Comparison of ENCODE assay signal across 8 cellular contexts in the genomic region with DNA sequence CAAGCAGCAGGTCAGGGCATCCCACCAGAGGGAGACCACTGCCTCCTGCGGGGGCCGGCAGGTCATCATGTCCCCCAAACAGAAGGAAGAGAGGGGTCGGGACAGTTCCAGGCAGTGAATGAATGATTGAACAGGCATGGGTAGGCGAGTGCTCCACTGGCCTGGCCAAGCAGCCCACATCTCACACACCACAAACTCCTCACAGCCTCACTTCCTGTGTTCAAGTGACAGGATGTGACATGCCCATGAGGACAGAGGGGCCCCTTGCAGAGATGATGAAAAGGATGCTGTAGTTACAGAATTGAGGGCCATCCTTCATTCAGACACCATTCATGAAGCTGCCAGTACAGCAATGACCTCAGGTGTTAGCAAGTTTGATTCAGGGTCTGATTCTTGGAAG. TPM values are rescaled to one million over a fixed set of nuclear protein-coding genes. Genes with fewer than 3 reads are reported as not detected.
DNase-seq lines count a peak whose midpoint lies in the region; ATAC-seq lines count a peak whose summit lies in the region.

No MANE protein-coding gene starts in this region.

- H3K27ac Mint-ChIP-seq in activated CD4-positive, alpha-beta T cell treated with anti-CD3 and anti-CD28 coated beads, Interleukin-2, amount 10 ng/mL, durations not matched to agents 7 days and 5 days: peak overlapping the region; percentile 96

- peaks cover 13% of the 10 kb centered on the region for H3K27me3 Mint-ChIP-seq in activated CD4-positive, alpha-beta T cell treated with anti-CD3 and anti-CD28 coated beads, Interleukin-2, amount 10 ng/mL, durations not matched to agents 7 days and 5 days

- peak; percentile 55 for ATAC-seq in GM19023 (IDR thresholded peaks at IDR 0.05; ENCODE audit: unreplicated experiment)
- ATAC-seq in HG03045 (IDR thresholded peaks at IDR 0.05; ENCODE audit: unreplicated experiment): peak; percentile 28

- no peaks in the 10 kb centered on the region for H3K9me3 Mint-ChIP-seq in activated CD4-positive, alpha-beta T cell treated with anti-CD3 and anti-CD28 coated beads, Interleukin-2, amount 10 ng/mL, durations not matched to agents 7 days and 5 days

- peaks cover 68% of the 10 kb centered on the region for H3K4me1 Mint-ChIP-seq in activated CD4-positive, alpha-beta T cell treated with anti-CD3 and anti-CD28 coated beads, Interleukin-2, amount 10 ng/mL, durations not matched to agents 7 days and 5 days

- CTCF ChIA-PET in activated CD4-positive, alpha-beta T cell treated with anti-CD3 and anti-CD28 coated beads, Interleukin-2, amount 10 ng/mL, durations not matched to agents 7 days and 5 days (lab: Charles Lee): no interaction called here

- peak overlapping the region; percentile 17 for H3K4me3 Mint-ChIP-seq in activated CD4-positive, alpha-beta T cell treated with anti-CD3 and anti-CD28 coated beads, Interleukin-2, amount 10 ng/mL, durations not matched to agents 7 days and 5 days

- peak; percentile 76 for DNase-seq in activated CD4-positive, alpha-beta T cell treated with anti-CD3 and anti-CD28 coated beads, Interleukin-2, amount 10 ng/mL, durations not matched to agents 7 days and 5 days
- peak; percentile 10 to 21 for DNase-seq in stimulated activated CD4-positive, alpha-beta T cell treated with anti-CD3 and anti-CD28 coated beads, Interleukin-2, amount 100 ng/mL, for 48 hours
- no peak for DNase-seq in COLO668 (lab: John Stamatoyannopoulos, UW; ENCODE audit: unreplicated experiment)
- no peak for DNase-seq in DMS 273 (lab: John Stamatoyannopoulos, UW; ENCODE audit: unreplicated experiment)
- DNase-seq in globus pallidus (ENCODE audit: low spot score): no peak
- DNase-seq in DMS79 treated with DMSO at 0.1 percent for 48 hours (lab: John Stamatoyannopoulos, UW): no peak

- POLR2A ChIA-PET in activated CD4-positive, alpha-beta T cell treated with anti-CD3 and anti-CD28 coated beads, Interleukin-2, amount 10 ng/mL, durations not matched to agents 7 days and 5 days (lab: Charles Lee): no interaction called here

- H3K36me3 Mint-ChIP-seq in activated CD4-positive, alpha-beta T cell treated with anti-CD3 and anti-CD28 coated beads, Interleukin-2, amount 10 ng/mL, durations not matched to agents 7 days and 5 days (ENCODE audit: low read depth): peaks cover 4% of the 10 kb centered on the region

RNA-seq across cellular contexts. Expression of a gene that starts 3.7 kb away (rescaled TPM):
- total RNA-seq in activated CD4-positive, alpha-beta T cell treated with anti-CD3 and anti-CD28 coated beads, Interleukin-2, amount 10 ng/mL, durations not matched to agents 7 days and 5 days: 10 to 100 TPM; 58.2 to 70.4 TPM

Comparison
In these comparisons a context has a peak if more than half of its experiments do, and no peak if none do; other contexts are left out.
1. DNase-seq: peak in activated CD4-positive, alpha-beta T cell treated with anti-CD3 and anti-CD28 coated beads, Interleukin-2, amount 10 ng/mL, durations not matched to agents 7 days and 5 days (single experiment) and stimulated activated CD4-positive, alpha-beta T cell treated with anti-CD3 and anti-CD28 coated beads, Interleukin-2, amount 100 ng/mL, for 48 hours (2 of 2); none in COLO668 (single experiment), DMS 273 (single experiment), globus pallidus (single experiment) and DMS79 treated with DMSO at 0.1 percent for 48 hours (single experiment).